Comparison of ENCODE assay signal across 17 cellular contexts in genomic region chr12:77237896-77238295, GRCh38.
DNase-seq lines count a peak whose midpoint lies in the region; ATAC-seq, FAIRE-seq and TF ChIP-seq lines count a peak whose summit lies in the region.
"Had no signal": no experiment of that assay in that cellular context is flagged by ENCODE, and none has a peak within 500 bp of the region (broad histone marks: within the 10 kb centered on the region; RNA-seq: fewer than 3 reads in every experiment).

No MANE protein-coding gene starts in this region.

- TF ChIP-seq POLR2A in H1 (IDR thresholded peaks at IDR 0.05; ENCODE audit: control extremely low read depth in 1 of 2, low read depth in 2 of 2, low read length in 2 of 2): no peak

- H3K27me3 Mint-ChIP-seq in H9 (ENCODE audit: low read depth): no peaks in the 10 kb centered on the region
- no peaks in the 10 kb centered on the region for H3K27me3 Mint-ChIP-seq in stimulated activated memory B cell treated with anti-CD40 and anti-IgM and Interleukin-4, amounts not matched to agents 10 μg/mL and 1 μg/mL and 100 μg/mL, for 72 hours
- H3K27me3 Mint-ChIP-seq: CD4-positive, CD25-positive, alpha-beta regulatory T cell had no signal

- H2BK5ac ChIP-seq in H9 (ENCODE audit: insufficient read length, low read length) (no peak overlapping the region), H1 (ENCODE audit: low read depth, low read length) (no peak overlapping the region; the same call in 1 of the 2 replicates)

- intact Hi-C loops in lower lobe of right lung (cut with DNase I): no loop called here

- H2BK120ac ChIP-seq in H9 (ENCODE audit: low read depth, low read length, poor library complexity, severe bottlenecking) (no peak overlapping the region), H1 (replicated peaks; ENCODE audit: low read depth, low read length) (peak overlapping the region; percentile 45)

- H4K5ac ChIP-seq in H9 (ENCODE audit: insufficient read length, low read depth, low read length) (no peak overlapping the region), H1 (ENCODE audit: insufficient read length, low read depth, low read length) (peak overlapping the region; percentile 2)

- no peak overlapping the region for H2BK20ac ChIP-seq in H9 (ENCODE audit: low read depth, low read length, poor library complexity, severe bottlenecking)
- peak overlapping the region; percentile 49; the same call in 1 of the 2 replicates for H2BK20ac ChIP-seq in H1 (ENCODE audit: low read length)

- H3T11ph ChIP-seq in H9 (ENCODE audit: low read length): no peak overlapping the region

- H2AFZ ChIP-seq in H9 (ENCODE audit: low read length) (peak overlapping the region; percentile 74), H1 (ENCODE audit: low read length) (peak overlapping the region; percentile 58; the same call in 1 of the 2 replicates)

- H3K23me2 ChIP-seq in H9 (ENCODE audit: insufficient read length, low read depth, low read length, poor library complexity, severe bottlenecking): no peaks in the 10 kb centered on the region
- no peaks in the 10 kb centered on the region; the same call in 1 of the 2 replicates for H3K23me2 ChIP-seq in H1 (ENCODE audit: low read depth, low read length)

- no peaks in the 10 kb centered on the region for H4K20me1 ChIP-seq in H9 (ENCODE audit: control insufficient read depth, insufficient read depth, insufficient read length)
- H4K20me1 ChIP-seq in H1 (replicated peaks in 1 of 2; ENCODE audit: control insufficient read depth in 1 of 2, insufficient read depth in 2 of 2, low read length in 2 of 2): no peaks in the 10 kb centered on the region
- H4K20me1 ChIP-seq: BLaER1 treated with 17β-estradiol and CSF1 and Interleukin-3, amounts not matched to agents 10 nM and 100 nM had no signal

- H3K36me3 ChIP-seq in H1 (ENCODE audit: control insufficient read depth in 2 of 4, insufficient read depth in 4 of 4, low read length in 3 of 4): no peaks in the 10 kb centered on the region
- no peaks in the 10 kb centered on the region for H3K36me3 ChIP-seq in lower lobe of right lung
- H3K36me3 ChIP-seq: BLaER1 treated with 17β-estradiol and CSF1 and Interleukin-3, amounts not matched to agents 10 nM and 100 nM had no signal

- H3K4me1 ChIP-seq in H9 (ENCODE audit: insufficient read depth, low read length) (peaks cover 9% of the 10 kb centered on the region), H1 (replicated peaks in 1 of 4; ENCODE audit: control insufficient read depth in 3 of 4, insufficient read depth in 4 of 4, low read length in 3 of 4) (peaks cover 2 to 7% (median 4%) of the 10 kb centered on the region in 4 experiments; a peak in 4 of 7 replicates), lower lobe of right lung (peaks cover 3% of the 10 kb centered on the region)
- H3K4me1 ChIP-seq: BLaER1 treated with 17β-estradiol and CSF1 and Interleukin-3, amounts not matched to agents 10 nM and 100 nM had no signal

- H4K8ac ChIP-seq in H9 (replicated peaks; ENCODE audit: insufficient read length, low read depth, low read length) (no peak overlapping the region), H1 (ENCODE audit: extremely low read depth, insufficient read depth, low read length) (no peak overlapping the region)

- H2BK12ac ChIP-seq in H9 (ENCODE audit: insufficient read length, low read depth, low read length): no peak overlapping the region
- peak overlapping the region; percentile 88 for H2BK12ac ChIP-seq in H1 (ENCODE audit: low read depth, low read length)

- no peak overlapping the region for H2AK5ac ChIP-seq in H9 (ENCODE audit: insufficient read length, low read length)
- H2AK5ac ChIP-seq in H1 (ENCODE audit: low read depth, low read length): no peak overlapping the region; the same call in 1 of the 2 replicates

- no peak for TF ChIP-seq RAD21 in H1 (IDR thresholded peaks at IDR 0.05 in 1 of 2, conservative IDR thresholded peaks at IDR 0.05 in 1 of 2; ENCODE audit: low read depth in 2 of 2, low read length in 2 of 2)

- no peaks in the 10 kb centered on the region for H3K36me3 Mint-ChIP-seq in H9 (ENCODE audit: insufficient read depth in 1 of 3, low read depth in 3 of 3)
- H3K36me3 Mint-ChIP-seq in stimulated activated memory B cell treated with anti-CD40 and anti-IgM and Interleukin-4, amounts not matched to agents 10 μg/mL and 1 μg/mL and 100 μg/mL, for 72 hours: no peaks in the 10 kb centered on the region
- H3K36me3 Mint-ChIP-seq: CD4-positive, CD25-positive, alpha-beta regulatory T cell had no signal

- TF ChIP-seq EP300 in H1 (IDR thresholded peaks at IDR 0.05; ENCODE audit: borderline replicate concordance in 1 of 2, low read depth in 2 of 2, low read length in 2 of 2): no peak

- peaks cover 14 to 18% of the 10 kb centered on the region in 2 experiments for H3K4me1 Mint-ChIP-seq in H9
- H3K4me1 Mint-ChIP-seq in stimulated activated memory B cell treated with anti-CD40 and anti-IgM and Interleukin-4, amounts not matched to agents 10 μg/mL and 1 μg/mL and 100 μg/mL, for 72 hours: no peaks in the 10 kb centered on the region
- H3K4me1 Mint-ChIP-seq: CD4-positive, CD25-positive, alpha-beta regulatory T cell had no signal

- H3K4me3 Mint-ChIP-seq in H9: no peak overlapping the region
- H3K4me3 Mint-ChIP-seq in stimulated activated memory B cell treated with anti-CD40 and anti-IgM and Interleukin-4, amounts not matched to agents 10 μg/mL and 1 μg/mL and 100 μg/mL, for 72 hours: no peak overlapping the region
- H3K4me3 Mint-ChIP-seq: CD4-positive, CD25-positive, alpha-beta regulatory T cell; HFFc6 had no signal

- H3K4ac ChIP-seq in H9 (ENCODE audit: low read depth, low read length): no peak overlapping the region
- H3K4ac ChIP-seq in H1 (replicated peaks; ENCODE audit: insufficient read length, low read depth, low read length): peak overlapping the region; percentile 10

- no CpG with 5 or more reads among the region's 1 CpG for WGBS in H9 (ENCODE audit: extremely low coverage, insufficient read length, low lambda C conversion rate)
- WGBS in H1 (ENCODE audit: extremely low coverage in 1 of 2, insufficient coverage in 1 of 2, insufficient read length in 1 of 2, insufficient replicate concordance in 2 of 2, low coverage in 1 of 2, low lambda C conversion rate in 2 of 2, missing lambda C conversion rate in 1 of 2), 2 experiments: 93% methylated on average over 1 of the region's 1 CpG; no CpG with 5 or more reads in 1 of the 2 experiments

- H3K27me3 ChIP-seq in H9 (ENCODE audit: insufficient read depth, low read length) (no peaks in the 10 kb centered on the region), H1 (replicated peaks in 1 of 4; ENCODE audit: control insufficient read depth in 3 of 4, extremely low read depth in 1 of 4, insufficient read depth in 3 of 4, low read length in 3 of 4) (no peaks in the 10 kb centered on the region), lower lobe of right lung (ENCODE audit: low read depth) (no peaks in the 10 kb centered on the region)
- H3K27me3 ChIP-seq: BLaER1 treated with 17β-estradiol and CSF1 and Interleukin-3, amounts not matched to agents 10 nM and 100 nM had no signal

- H3K4me2 ChIP-seq in H9 (ENCODE audit: insufficient read depth, insufficient read length, low read length) (no peak overlapping the region), H1 (ENCODE audit: insufficient read depth in 1 of 2, low read depth in 2 of 2, low read length in 2 of 2) (peak overlapping the region in 1 of 2 experiments; percentile 47; a peak in 2 of 4 replicates)
- H3K4me2 ChIP-seq: BLaER1 treated with 17β-estradiol and CSF1 and Interleukin-3, amounts not matched to agents 10 nM and 100 nM had no signal

- DNase-seq in H9 (no peak), H1 (ENCODE audit: low read depth in 1 of 2, low spot score in 2 of 2) (no peak), lower lobe of right lung (no peak), left lobe of liver (ENCODE audit: low spot score) (no peak)
- DNase-seq in effector CD4-positive, alpha-beta T cell: no peak
- DNase-seq: 8988T; CD4-positive, CD25-positive, alpha-beta regulatory T cell; DMS 273 treated with DMSO at 0.1 percent for 48 hours; GOT3; HCEC 1CT; HFFc6 had no signal

- H3K27ac ChIP-seq in H9 (ENCODE audit: insufficient read length, low read depth, low read length): peak overlapping the region; percentile 16
- no peak overlapping the region for H3K27ac ChIP-seq in H1 (ENCODE audit: low read depth, low read length)
- peak overlapping the region; percentile 19 for H3K27ac ChIP-seq in lower lobe of right lung
- H3K27ac ChIP-seq: BLaER1 treated with 17β-estradiol and CSF1 and Interleukin-3, amounts not matched to agents 10 nM and 100 nM had no signal

- FAIRE-seq in H1 (lab: Jason Lieb, UNC): no peak
- FAIRE-seq: GM18507, HTR-8/SVneo had no signal

- no peak for ATAC-seq in lower lobe of right lung
- peak; percentile 57 for ATAC-seq in stimulated activated memory B cell treated with anti-CD40 and anti-IgM and Interleukin-4, amounts not matched to agents 10 μg/mL and 1 μg/mL and 100 μg/mL, for 72 hours
- no peak for ATAC-seq in left lobe of liver
- ATAC-seq in GM19463 (IDR thresholded peaks at IDR 0.05; ENCODE audit: unreplicated experiment): no peak
- ATAC-seq: GM12878 had no signal

- H2BK15ac ChIP-seq in H9 (ENCODE audit: low read depth, low read length) (no peak overlapping the region), H1 (ENCODE audit: low read length) (0 out of 2 replicates have a peak overlapping the region, but pooled peaks have one; percentile 68)

- no peaks in the 10 kb centered on the region for H3K79me1 ChIP-seq in H9 (ENCODE audit: insufficient read depth, low read depth, low read length, poor library complexity, severe bottlenecking)
- no peaks in the 10 kb centered on the region for H3K79me1 ChIP-seq in H1 (ENCODE audit: low read depth, low read length)

- H4K91ac ChIP-seq in H9 (ENCODE audit: insufficient read length, low read depth, low read length): no peak overlapping the region
- peak overlapping the region; percentile 72 for H4K91ac ChIP-seq in H1 (replicated peaks; ENCODE audit: insufficient read length, low read length)

- peak overlapping the region; percentile 1 to 52 (median 35); a peak in 4 of 7 replicates for H3K27ac Mint-ChIP-seq in H9
- no peak overlapping the region for H3K27ac Mint-ChIP-seq in stimulated activated memory B cell treated with anti-CD40 and anti-IgM and Interleukin-4, amounts not matched to agents 10 μg/mL and 1 μg/mL and 100 μg/mL, for 72 hours
- H3K27ac Mint-ChIP-seq: CD4-positive, CD25-positive, alpha-beta regulatory T cell; HFFc6 had no signal

- H3K4me3 ChIP-seq in H1 (ENCODE audit: extremely low read depth in 1 of 4, insufficient read depth in 2 of 4, low read depth in 3 of 4, low read length in 4 of 4) (no peak overlapping the region), lower lobe of right lung (no peak overlapping the region)
- H3K4me3 ChIP-seq: BLaER1 treated with 17β-estradiol and CSF1 and Interleukin-3, amounts not matched to agents 10 nM and 100 nM; GM12878 had no signal

- POLR2A ChIA-PET in H1 (lab: Charles Lee; ENCODE audit: partially characterized antibody): no interaction called here

- TF ChIP-seq CTCF in H9 (conservative IDR thresholded peaks at IDR 0.05): no peak
- no peak for TF ChIP-seq CTCF in H1 (IDR thresholded peaks at IDR 0.05; ENCODE audit: control extremely low read depth in 1 of 3, insufficient read depth in 1 of 3, low read depth in 1 of 3, low read length in 3 of 3)
- no peak for TF ChIP-seq CTCF in lower lobe of right lung (IDR thresholded peaks at IDR 0.05)

- H3K18ac ChIP-seq in H9 (ENCODE audit: insufficient read length, low read depth, low read length): no peak overlapping the region
- peak overlapping the region; percentile 55 for H3K18ac ChIP-seq in H1 (ENCODE audit: extremely low read depth, low read length)

- CTCF ChIA-PET in H1 (lab: Charles Lee; ENCODE audit: partially characterized antibody): no interaction called here

- no peaks in the 10 kb centered on the region for H3K79me2 ChIP-seq in H9 (ENCODE audit: insufficient read depth, low read length)
- no peaks in the 10 kb centered on the region for H3K79me2 ChIP-seq in H1 (ENCODE audit: control insufficient read depth in 1 of 2, insufficient read depth in 2 of 2, low read length in 2 of 2)

- no peak overlapping the region for H3K9ac ChIP-seq in H9 (ENCODE audit: extremely low read depth, insufficient read length, low read length)
- no peak overlapping the region for H3K9ac ChIP-seq in H1 (replicated peaks in 1 of 4; ENCODE audit: extremely low read depth in 1 of 4, low read depth in 3 of 4, low read length in 3 of 4)
- H3K9ac ChIP-seq: BLaER1 treated with 17β-estradiol and CSF1 and Interleukin-3, amounts not matched to agents 10 nM and 100 nM had no signal

- no peaks in the 10 kb centered on the region for H3K9me3 Mint-ChIP-seq in H9
- H3K9me3 Mint-ChIP-seq in stimulated activated memory B cell treated with anti-CD40 and anti-IgM and Interleukin-4, amounts not matched to agents 10 μg/mL and 1 μg/mL and 100 μg/mL, for 72 hours: peaks cover 3% of the 10 kb centered on the region
- H3K9me3 Mint-ChIP-seq: HFFc6 had no signal

- H3K9me3 ChIP-seq in H9 (ENCODE audit: control insufficient read depth, low read depth, low read length): no peaks in the 10 kb centered on the region
- no peaks in the 10 kb centered on the region for H3K9me3 ChIP-seq in H1 (ENCODE audit: insufficient read depth in 2 of 2, low read depth in 1 of 2, low read length in 1 of 2)
- no peaks in the 10 kb centered on the region for H3K9me3 ChIP-seq in lower lobe of right lung
- H3K9me3 ChIP-seq: BLaER1 treated with 17β-estradiol and CSF1 and Interleukin-3, amounts not matched to agents 10 nM and 100 nM had no signal

- H3K23ac ChIP-seq in H9 (ENCODE audit: insufficient read length, low read depth, low read length): no peak overlapping the region
- H3K23ac ChIP-seq in H1 (ENCODE audit: insufficient read length): no peak overlapping the region

- H3K56ac ChIP-seq in H9 (ENCODE audit: insufficient read length, low read depth, low read length): no peak overlapping the region
- no peak overlapping the region for H3K56ac ChIP-seq in H1 (replicated peaks; ENCODE audit: insufficient read length, low read depth, low read length)

- H3K14ac ChIP-seq in H9 (ENCODE audit: insufficient read depth, low read length) (no peak overlapping the region), H1 (ENCODE audit: insufficient read length) (no peak overlapping the region)
